Comparison of ENCODE assay signal across 15 cellular contexts in the genomic region with DNA sequence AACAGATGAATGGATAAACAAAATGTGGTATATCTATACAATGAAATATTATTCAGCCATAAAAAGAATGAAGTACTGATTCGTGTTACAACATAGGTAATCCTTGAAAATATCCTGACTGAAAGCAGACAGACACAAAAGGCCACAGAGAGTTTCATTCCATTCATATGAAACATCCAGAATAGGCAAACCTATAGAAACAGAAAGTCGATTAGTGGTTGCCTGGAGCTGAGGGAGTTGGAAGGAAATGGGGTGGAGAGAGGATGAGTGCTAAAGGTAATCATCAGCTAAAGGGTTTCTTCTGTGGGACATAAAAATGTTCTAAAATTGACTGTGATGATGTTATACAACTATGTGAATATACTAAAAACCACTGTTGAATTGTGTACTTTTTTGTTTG. TPM values are rescaled to one million over a fixed set of nuclear protein-coding genes. Genes with fewer than 3 reads are reported as not detected.
DNase-seq lines count a peak whose midpoint lies in the region; ATAC-seq, FAIRE-seq and TF ChIP-seq lines count a peak whose summit lies in the region.
"Had no signal": no experiment of that assay in that cellular context is flagged by ENCODE, and none has a peak within 500 bp of the region (broad histone marks: within the 10 kb centered on the region; RNA-seq: fewer than 3 reads in every experiment).

No MANE protein-coding gene starts in this region.

- H2BK20ac ChIP-seq in IMR-90 (ENCODE audit: low read depth, low read length) = no peak overlapping the region

- DNase-seq in EL = peak; percentile 51
- peak; percentile 20 for DNase-seq in IMR-90
- peak; percentile 64 for DNase-seq in bronchial epithelial cell (ENCODE audit: low read depth)
- DNase-seq in keratinocyte (ENCODE audit: low read depth, low spot score) = no peak
- no peak for DNase-seq in T-helper 1 cell
- no peak for DNase-seq in thyroid gland
- DNase-seq: AML-193, Kasumi-1, NCI-H187 treated with DMSO at 0.1 percent for 48 hours, NCI-H2171 treated with DMSO at 0.1 percent for 48 hours, NCI-H748 treated with DMSO at 0.1 percent for 48 hours, T-cell had no signal

- H3K9me3 ChIP-seq in IMR-90 (ENCODE audit: control insufficient read depth, insufficient read depth, low read length) = peaks cover 2% of the 10 kb centered on the region; the same call in 1 of the 2 replicates
- H3K9me3 ChIP-seq in keratinocyte (ENCODE audit: control insufficient read depth, low read depth, low read length) = peaks cover 1% of the 10 kb centered on the region
- no peaks in the 10 kb centered on the region for H3K9me3 ChIP-seq in thyroid gland

- dilution Hi-C loops in IMR-90 (cut with HindIII; ENCODE audit: low sequenced_read_pairs, unreplicated experiment) = no loop called here
- dilution Hi-C loops in keratinocyte (cut with MboI; ENCODE audit: extremely low pct_ligation_motif_present, low sequenced_read_pairs) = no loop called here

- CTCF ChIA-PET in IMR-90 (lab: Yijun Ruan, JAX) = no interaction called here

- intact Hi-C loops in IMR-90 (cut with micrococcal nuclease) (no loop called here), thyroid gland (cut with DNase I) (no loop called here)

- POLR2A ChIA-PET in IMR-90 (lab: Charles Lee; ENCODE audit: unreplicated experiment) = no interaction called here

- no peaks in the 10 kb centered on the region for H4K20me1 ChIP-seq in IMR-90 (ENCODE audit: insufficient read depth, low read length)
- no peaks in the 10 kb centered on the region for H4K20me1 ChIP-seq in keratinocyte (ENCODE audit: control insufficient read depth, extremely low read depth, insufficient read depth, low read length)

- H3K9me1 ChIP-seq in IMR-90 (ENCODE audit: insufficient read depth, low read length) (peaks cover 7% of the 10 kb centered on the region), keratinocyte (ENCODE audit: control insufficient read depth, extremely low read depth, insufficient read depth, low read length) (no peaks in the 10 kb centered on the region)

- H3K36me3 ChIP-seq in IMR-90 (ENCODE audit: control insufficient read depth, insufficient read depth, low read length) (no peaks in the 10 kb centered on the region; the same call in 1 of the 2 replicates), bronchial epithelial cell (ENCODE audit: control insufficient read depth, insufficient read depth, low read length) (no peaks in the 10 kb centered on the region), keratinocyte (ENCODE audit: control insufficient read depth in 2 of 2, extremely low read depth in 1 of 2, insufficient read depth in 2 of 2, low read length in 2 of 2) (no peaks in the 10 kb centered on the region), thyroid gland (no peaks in the 10 kb centered on the region)

- TF ChIP-seq RAD21 in IMR-90 (IDR thresholded peaks at IDR 0.05; ENCODE audit: low read length) = no peak

- TF ChIP-seq CTCF in IMR-90 (conservative IDR thresholded peaks at IDR 0.05; ENCODE audit: low read depth, low read length) = no peak
- no peak for TF ChIP-seq CTCF in bronchial epithelial cell (IDR thresholded peaks at IDR 0.05; ENCODE audit: insufficient read depth, low read length, severe bottlenecking)
- no peak for TF ChIP-seq CTCF in keratinocyte (optimal IDR thresholded peaks at IDR 0.05 in 1 of 3, IDR thresholded peaks at IDR 0.05 in 1 of 3, conservative IDR thresholded peaks at IDR 0.05 in 1 of 3; ENCODE audit: extremely low read depth in 1 of 3, insufficient read depth in 2 of 3, low read length in 3 of 3)
- no peak for TF ChIP-seq CTCF in thyroid gland (IDR thresholded peaks at IDR 0.05)

- H3K4me2 ChIP-seq in IMR-90 (ENCODE audit: low read depth, low read length) (no peak overlapping the region), keratinocyte (ENCODE audit: control insufficient read depth, extremely low read depth, insufficient read depth, low read depth, low read length) (no peak overlapping the region)
- H3K4me2 ChIP-seq: GM23338 had no signal

- H3K27ac ChIP-seq in IMR-90 (ENCODE audit: insufficient read depth, low read length) (no peak overlapping the region), keratinocyte (ENCODE audit: control insufficient read depth, insufficient read depth, low read length) (no peak overlapping the region), thyroid gland (no peak overlapping the region)

- H3K79me1 ChIP-seq in IMR-90 (ENCODE audit: low read depth in 1 of 2, low read length in 2 of 2) = peaks cover 32 to 45% of the 10 kb centered on the region in 2 experiments

- peaks cover 9% of the 10 kb centered on the region for H3K4me1 ChIP-seq in IMR-90 (ENCODE audit: control insufficient read depth, insufficient read depth, low read length)
- H3K4me1 ChIP-seq in keratinocyte (ENCODE audit: control insufficient read depth, extremely low read depth, insufficient read depth, low read length) = peaks cover 20% of the 10 kb centered on the region
- no peaks in the 10 kb centered on the region for H3K4me1 ChIP-seq in thyroid gland

- no peak overlapping the region for H4K5ac ChIP-seq in IMR-90 (ENCODE audit: low read depth, low read length)

- no peak for FAIRE-seq in bronchial epithelial cell (lab: Jason Lieb, UNC)
- peak; percentile 55 for FAIRE-seq in keratinocyte (lab: Jason Lieb, UNC)

- no peak overlapping the region for H2AK9ac ChIP-seq in IMR-90 (replicated peaks; ENCODE audit: low read depth, low read length, poor library complexity)

- no peak overlapping the region for H2BK120ac ChIP-seq in IMR-90 (ENCODE audit: low read depth, low read length)

- H3K9ac ChIP-seq in IMR-90 (ENCODE audit: low read depth, low read length) (no peak overlapping the region), keratinocyte (ENCODE audit: control insufficient read depth, extremely low read depth, insufficient read depth, low read length) (no peak overlapping the region)

- in situ Hi-C loops in IMR-90 (cut with MboI; ENCODE audit: low sequenced_read_pairs) = no loop called here

- H4K8ac ChIP-seq in IMR-90 (ENCODE audit: low read depth in 2 of 2, low read length in 2 of 2) = no peak overlapping the region

- H3K23ac ChIP-seq in IMR-90 (ENCODE audit: low read depth, low read length) = no peak overlapping the region

- H3K79me2 ChIP-seq in keratinocyte (ENCODE audit: control insufficient read depth, insufficient read depth, low read length) = no peaks in the 10 kb centered on the region

- TF ChIP-seq POLR2A in IMR-90 (IDR thresholded peaks at IDR 0.05; ENCODE audit: low read depth, low read length) (no peak), thyroid gland (IDR thresholded peaks at IDR 0.05) (no peak)

- no CpG with 5 or more reads among the region's 2 CpGs for WGBS in IMR-90 (ENCODE audit: extremely low coverage in 2 of 2, insufficient read length in 1 of 2), 2 experiments
- WGBS in thyroid gland, 2 donors = 95 to 96% methylated on average over 2 of the region's 2 CpGs

- no peak overlapping the region for H2BK15ac ChIP-seq in IMR-90 (ENCODE audit: low read depth, low read length)

- BruUV-seq in IMR-90 (replicated peaks; lab: Mats Ljungman, UMichigan) = no TSS peak

- ATAC-seq in IMR-90 (ENCODE audit: low read depth) (no peak), GM21529 (IDR thresholded peaks at IDR 0.05; ENCODE audit: unreplicated experiment) (no peak)
- ATAC-seq: GM23338, HCT116, T-cell had no signal

- H3K4ac ChIP-seq in IMR-90 (ENCODE audit: low read depth, low read length) = no peak overlapping the region

- H3K4me3 ChIP-seq in IMR-90 (ENCODE audit: insufficient read depth, low read depth, low read length) = no peak overlapping the region
- no peak overlapping the region for H3K4me3 ChIP-seq in bronchial epithelial cell (ENCODE audit: low read depth, low read length)
- no peak overlapping the region for H3K4me3 ChIP-seq in keratinocyte (ENCODE audit: control insufficient read depth in 2 of 3, extremely low read depth in 1 of 3, insufficient read depth in 2 of 3, low read depth in 1 of 3, low read length in 3 of 3)
- no peak overlapping the region for H3K4me3 ChIP-seq in thyroid gland (replicated peaks in 1 of 3)
- H3K4me3 ChIP-seq: GM23338 had no signal

- H2AFZ ChIP-seq in IMR-90 (replicated peaks; ENCODE audit: low read length, poor library complexity) (no peak overlapping the region), keratinocyte (ENCODE audit: control insufficient read depth, low read length) (no peak overlapping the region)
- H2AFZ ChIP-seq: GM23338 had no signal

- no peak overlapping the region for H3K56ac ChIP-seq in IMR-90 (ENCODE audit: extremely low read depth, insufficient read depth, low read length)

- no peak overlapping the region for H2BK5ac ChIP-seq in IMR-90 (ENCODE audit: low read depth, low read length, poor library complexity, severe bottlenecking)

- H3K18ac ChIP-seq in IMR-90 (ENCODE audit: low read depth, low read length) = no peak overlapping the region

- H3K14ac ChIP-seq in IMR-90 (replicated peaks; ENCODE audit: low read depth, low read length) = no peak overlapping the region

- H2AK5ac ChIP-seq in IMR-90 (ENCODE audit: low read depth, low read length) = no peak overlapping the region

- H3K27me3 ChIP-seq in IMR-90 (ENCODE audit: control insufficient read depth, insufficient read depth, low read length) (no peaks in the 10 kb centered on the region), bronchial epithelial cell (ENCODE audit: control insufficient read depth, insufficient read depth, low read length) (no peaks in the 10 kb centered on the region), keratinocyte (ENCODE audit: control insufficient read depth, extremely low read depth, insufficient read depth, low read length) (no peaks in the 10 kb centered on the region), thyroid gland (no peaks in the 10 kb centered on the region)

- no peak overlapping the region for H4K91ac ChIP-seq in IMR-90 (ENCODE audit: insufficient read depth, low read depth, low read length)

TF ChIP-seq in IMR-90, 13 proteins besides CTCF, POLR2A, EP300 and RAD21:
- TF ChIP-seq CHD1 (IDR thresholded peaks at IDR 0.05; ENCODE audit: low read depth, low read length) = no peak
- TF ChIP-seq CEBPB (IDR thresholded peaks at IDR 0.05; ENCODE audit: low read depth, low read length) = no peak

RNA-seq across cellular contexts. Expression of gene FOXP1, which starts 22.9 kb away (rescaled TPM):
- total RNA-seq in IMR-90 (2012; rRNA removed) (128 and 132 TPM in 2 replicates), bronchial epithelial cell (33.2 and 33.3 TPM in 2 replicates), thyroid gland (100 to 1,000 TPM; 111 to 187 (median 141) TPM)
- polyA plus RNA-seq in IMR-90 (2012; rRNA removed) (37.0 and 43.3 TPM in 2 replicates), keratinocyte (6.2 to 27.3 TPM (median 14.6 TPM) in 3 replicates)
- polyA plus RNA-seq in IMR-90 (2012; cell fraction: cytosol; rRNA removed) = 9.9 and 20.0 TPM in 2 replicates
- polyA plus RNA-seq in IMR-90 (2012; cell fraction: nucleus; rRNA removed; ENCODE audit: low replicate concordance) = 21.2 and 46.2 TPM in 2 replicates
- polyA plus RNA-seq in keratinocyte (2011; ENCODE audit: low read depth) = 22.8 TPM
- 6.8 and 8.3 TPM in 2 replicates for polyA plus RNA-seq in keratinocyte (2011; cell fraction: cytosol; rRNA removed)
- 10.6 and 11.1 TPM in 2 replicates for polyA plus RNA-seq in keratinocyte (2011; cell fraction: nucleus; rRNA removed)
- 8.2 and 18.3 TPM in 2 replicates for polyA plus RNA-seq in keratinocyte (2012; ENCODE audit: low replicate concordance)
- 42.3 to 72.2 TPM (median 54.6 TPM) in 3 replicates for polyA minus RNA-seq in keratinocyte
- polyA minus RNA-seq in keratinocyte (2011; cell fraction: cytosol; rRNA and poly(A)+ RNA removed) = 27.4 TPM
- 32.2 and 47.0 TPM in 2 replicates for polyA minus RNA-seq in keratinocyte (2011; cell fraction: nucleus; rRNA and poly(A)+ RNA removed)

Comparison
In these comparisons a context has a peak if more than half of its experiments do, and no peak if none do; other contexts are left out.
1. DNase-seq: peak in EL (single experiment), IMR-90 (single experiment) and bronchial epithelial cell (single experiment); none in keratinocyte (single experiment), T-helper 1 cell (0 of 5) and thyroid gland (0 of 2).